In genomic region chr7:35024298-35024697, GRCh38 we compare ENCODE assay signal across 1 cellular context.
TF ChIP-seq lines count a peak whose summit lies in the region.

No MANE protein-coding gene starts in this region.

TF ChIP-seq in GM23338, 12 proteins besides CTCF, POLR2A, EP300 and RAD21 (continued from another document):
- TF ChIP-seq ZNF462 (CRISPR knock-in tag; IDR thresholded peaks at IDR 0.05) (no peak), ETS1 (IDR thresholded peaks at IDR 0.05) (no peak), STAT1 (IDR thresholded peaks at IDR 0.05; ENCODE audit: unreplicated experiment) (no peak), POLR2AphosphoS5 (IDR thresholded peaks at IDR 0.05; ENCODE audit: low read depth) (no peak), EZH2 (IDR thresholded peaks at IDR 0.05; ENCODE audit: low read depth, unreplicated experiment) (no peak)
